In genomic region chr15:99095626-99096025, GRCh38 we compare ENCODE assay signal across 27 cellular contexts.
"Had no signal": no experiment of that assay in that cellular context is flagged by ENCODE, and none has a peak within 500 bp of the region (broad histone marks: within the 10 kb centered on the region; RNA-seq: fewer than 3 reads in every experiment).

No MANE protein-coding gene starts in this region.

- H3K27ac ChIP-seq: ascending aorta, coronary artery, dorsolateral prefrontal cortex, heart right ventricle, parathyroid adenoma, psoas muscle, suprapubic skin, tibial artery, upper lobe of right lung, VCaP had no signal

- H3K4me3 ChIP-seq: ascending aorta, coronary artery, dorsolateral prefrontal cortex, heart right ventricle, psoas muscle, suprapubic skin, tibial artery, upper lobe of right lung had no signal

- H3K27me3 ChIP-seq: ascending aorta, dorsolateral prefrontal cortex, tibial artery had no signal

- H3K4me1 ChIP-seq: ascending aorta, parathyroid adenoma had no signal

- H3K36me3 ChIP-seq: ascending aorta, heart right ventricle, suprapubic skin, tibial artery, upper lobe of right lung had no signal

- FAIRE-seq: endothelial cell of umbilical vein, islet of Langerhans, TTC549 had no signal

- H3K9ac ChIP-seq: parathyroid adenoma had no signal

- DNase-seq: activated CD4-positive, alpha-beta memory T cell treated with anti-CD3 and anti-CD28 coated beads, Interleukin-2, amount 10 ng/mL, durations not matched to agents 7 days and 5 days; activated CD4-positive, alpha-beta T cell treated with anti-CD3 and anti-CD28 coated beads, Interleukin-2, amount 10 ng/mL, durations not matched to agents 7 days and 5 days; activated CD8-positive, alpha-beta memory T cell treated with anti-CD3 and anti-CD28 coated beads, Interleukin-2, amount 50 U/mL, for 48 hours; activated gamma-delta T cell; activated naive CD4-positive, alpha-beta T cell treated with anti-CD3 and anti-CD28 coated beads, Interleukin-2, amount 10 ng/mL, durations not matched to agents 7 days and 5 days; activated naive CD8-positive, alpha-beta T cell treated with anti-CD3 and anti-CD28 coated beads, Interleukin-2, amount 10 ng/mL, durations not matched to agents 7 days and 5 days; dorsolateral prefrontal cortex; effector memory CD8-positive, alpha-beta T cell; foreskin fibroblast; heart right ventricle; left ventricle myocardium superior; naive B cell; occipital lobe; psoas muscle; stimulated activated CD4-positive, alpha-beta T cell treated with anti-CD3 and anti-CD28 coated beads, Interleukin-15, amount 100 ng/mL, for 24 hours; stimulated activated CD4-positive, alpha-beta T cell treated with anti-CD3 and anti-CD28 coated beads, Interleukin-2, amount 100 ng/mL, for 24 hours; stimulated activated naive CD4-positive, alpha-beta T cell; tibial artery; upper lobe of right lung had no signal

- H3K9me3 ChIP-seq: ascending aorta, heart right ventricle, psoas muscle, suprapubic skin, tibial artery, upper lobe of right lung had no signal
